In the genomic region with DNA sequence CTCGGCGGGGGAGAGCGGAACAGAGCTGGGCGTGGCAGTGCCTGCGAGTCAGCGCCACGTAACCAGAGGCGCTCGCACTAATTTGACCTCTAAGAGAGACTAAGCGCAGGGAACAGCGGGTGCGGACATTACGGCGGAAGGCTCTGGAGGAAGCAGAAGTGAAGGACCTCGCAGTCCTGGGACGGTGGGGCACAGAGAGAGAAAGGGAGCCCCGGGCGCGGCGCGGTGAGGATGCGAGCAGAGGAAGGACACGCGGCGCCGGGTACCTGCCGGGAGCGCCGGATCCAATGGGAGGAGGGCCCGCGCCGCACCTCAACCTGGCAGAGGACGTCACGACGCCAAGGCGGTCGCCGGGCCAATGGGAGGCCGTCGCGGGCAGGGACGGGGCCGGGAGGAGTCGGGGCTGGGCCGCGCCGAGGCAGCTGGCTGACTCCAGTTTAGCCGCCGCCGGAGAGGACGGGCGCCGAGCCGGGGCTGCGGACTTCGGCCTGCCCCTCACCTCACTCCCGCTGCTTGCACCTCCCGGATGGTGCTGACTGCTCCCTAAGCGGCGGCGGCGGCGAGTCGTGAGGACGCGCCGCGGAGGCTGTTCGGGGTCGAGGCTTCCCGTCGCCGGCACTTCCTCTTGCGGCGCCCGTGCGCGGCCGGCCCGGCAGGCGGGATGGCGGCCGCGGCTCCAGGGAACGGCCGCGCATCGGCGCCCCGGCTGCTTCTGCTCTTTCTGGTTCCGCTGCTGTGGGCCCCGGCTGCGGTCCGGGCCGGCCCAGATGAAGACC, we compare ENCODE assay signal across 8 cellular contexts. TPM values are rescaled to one million over a fixed set of nuclear protein-coding genes. Genes with fewer than 3 reads are reported as not detected.
DNase-seq lines count a peak whose midpoint lies in the region; TF ChIP-seq lines count a peak whose summit lies in the region.

A gene with protein sequence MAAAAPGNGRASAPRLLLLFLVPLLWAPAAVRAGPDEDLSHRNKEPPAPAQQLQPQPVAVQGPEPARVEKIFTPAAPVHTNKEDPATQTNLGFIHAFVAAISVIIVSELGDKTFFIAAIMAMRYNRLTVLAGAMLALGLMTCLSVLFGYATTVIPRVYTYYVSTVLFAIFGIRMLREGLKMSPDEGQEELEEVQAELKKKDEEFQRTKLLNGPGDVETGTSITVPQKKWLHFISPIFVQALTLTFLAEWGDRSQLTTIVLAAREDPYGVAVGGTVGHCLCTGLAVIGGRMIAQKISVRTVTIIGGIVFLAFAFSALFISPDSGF (plus strand): TSS at position 429 of the 776 bp plus-strand sequence. CDS start 233 bp downstream, at position 662.

- no CpG with 5 or more reads among the region's 95 CpGs for WGBS in neuronal stem cell (ENCODE audit: extremely low coverage in 2 of 2, insufficient read length in 2 of 2, insufficient replicate concordance in 1 of 2), 2 donors

- peaks cover 4% of the 10 kb centered on the region for H3K79me1 ChIP-seq in neuronal stem cell (ENCODE audit: low read depth, low read length)

- H2BK15ac ChIP-seq in neuronal stem cell (ENCODE audit: low read length): peak within 1 kb of the TSS; percentile 54

- H2AK5ac ChIP-seq in neuronal stem cell (ENCODE audit: low read depth, low read length): peak within 1 kb of the TSS; percentile 78

- H2BK12ac ChIP-seq in neuronal stem cell (ENCODE audit: low read length): peak within 1 kb of the TSS; percentile 80

- peak within 1 kb of the TSS; percentile 100 for H3K9ac ChIP-seq in neuronal stem cell (ENCODE audit: low read depth, low read length, poor library complexity)

- peak within 1 kb of the TSS; percentile 95 for H2AFZ ChIP-seq in neuronal stem cell (ENCODE audit: low read length)

- in situ Hi-C loops in SK-MEL-5 (cut with HindIII; ENCODE audit: low pct_unique_long_range_greater_than_20kb, low sequenced_read_pairs): no loop called here

- TF ChIP-seq CTCF in HFF-Myc (IDR thresholded peaks at IDR 0.05; ENCODE audit: low read depth, low read length, missing control alignments) (no peak), subcutaneous adipose tissue (IDR thresholded peaks at IDR 0.05; ENCODE audit: low read depth) (no peak)

- peak within 1 kb of the TSS; percentile 90 for H4K8ac ChIP-seq in neuronal stem cell (ENCODE audit: low read depth, low read length)

- H3K4me1 ChIP-seq in neuronal stem cell (ENCODE audit: control insufficient read depth in 2 of 2, insufficient read depth in 1 of 2, low read depth in 1 of 2, low read length in 2 of 2): peaks cover 6 to 13% of the 10 kb centered on the region in 2 donors

- no peak within 1 kb of the TSS for H4K91ac ChIP-seq in neuronal stem cell (ENCODE audit: low read depth, low read length, poor library complexity)

- H3K4ac ChIP-seq in neuronal stem cell (ENCODE audit: low read length): peak within 1 kb of the TSS; percentile 60

- peak within 1 kb of the TSS; percentile 96 for H3K23ac ChIP-seq in neuronal stem cell (ENCODE audit: low read depth, low read length, poor library complexity)

- no peak within 1 kb of the TSS for H2BK120ac ChIP-seq in neuronal stem cell (ENCODE audit: low read depth, low read length)

- peak within 1 kb of the TSS; percentile 97 for H3K14ac ChIP-seq in neuronal stem cell (ENCODE audit: low read length)

- peaks cover 0 to 2% (median 0%) of the 10 kb centered on the region in 3 experiments for H3K27me3 ChIP-seq in neuronal stem cell (ENCODE audit: control insufficient read depth in 3 of 3, insufficient read depth in 3 of 3, low read depth in 1 of 3, low read length in 3 of 3)

- peaks cover 2 to 30% of the 10 kb centered on the region in 2 donors for H3K36me3 ChIP-seq in neuronal stem cell (replicated peaks in 1 of 2; ENCODE audit: control insufficient read depth in 2 of 2, insufficient read depth in 2 of 2, low read length in 2 of 2)

- peak within 1 kb of the TSS; percentile 96 for H3K18ac ChIP-seq in neuronal stem cell (ENCODE audit: low read length)

- H3K9me3 ChIP-seq in neuronal stem cell (replicated peaks in 1 of 2; ENCODE audit: control insufficient read depth in 2 of 2, insufficient read depth in 1 of 2, low read depth in 1 of 2, low read length in 2 of 2): no peaks in the 10 kb centered on the region

- H3K4me3 ChIP-seq in HFF-Myc (replicated peaks; ENCODE audit: low read depth, low read length) (peak within 1 kb of the TSS; percentile 71), neuronal stem cell (ENCODE audit: low read length in 2 of 2) (peak within 1 kb of the TSS; percentile 79 to 97)

- peak within 1 kb of the TSS; percentile 70 for H3K27ac ChIP-seq in neuronal stem cell (replicated peaks; ENCODE audit: low read length)

- peak within 1 kb of the TSS; percentile 92 for H2BK5ac ChIP-seq in neuronal stem cell (ENCODE audit: low read length)

- H3K4me2 ChIP-seq in neuronal stem cell (ENCODE audit: insufficient read depth, low read length, poor library complexity, severe bottlenecking): peak within 1 kb of the TSS; percentile 75

- peak; percentile 96 for DNase-seq in GM03348 (ENCODE audit: low spot score)
- no peak for DNase-seq in HFF-Myc (ENCODE audit: extremely low read depth, low read depth)
- DNase-seq in MV-4-11 (lab: John Stamatoyannopoulos, UW): peak; percentile 88
- DNase-seq in SK-MEL-5 (ENCODE audit: low read depth, low spot score): peak; percentile 79
- peak; percentile 92 for DNase-seq in activated naive CD4-positive, alpha-beta T cell treated with Interleukin-2 at 50 U/mL for 16 hours
- DNase-seq in foreskin melanocyte: peak; percentile 83
- peak; percentile 80 for DNase-seq in neuronal stem cell (ENCODE audit: low spot score)

RNA-seq across cellular contexts. Expression of the gene that starts here (rescaled TPM):
- total RNA-seq in SK-MEL-5 (2014; rRNA removed; shearing (Covaris generic)): 112 and 117 TPM in 2 replicates
- 113 and 146 TPM in 2 replicates for polyA plus RNA-seq in SK-MEL-5 (2015; cell fraction: cytosol; rRNA removed)
- polyA plus RNA-seq in SK-MEL-5 (2015; cell fraction: nucleus; rRNA removed): 71.9 and 124 TPM in 2 replicates
- polyA plus RNA-seq in neuronal stem cell (2013, experiment 1 of 2): 29.4 TPM
- 31.3 TPM for polyA plus RNA-seq in neuronal stem cell (2013, experiment 2 of 2)
- total RNA-seq in subcutaneous adipose tissue: 100 to 1,000 TPM; 175 to 283 (median 200) TPM
